In genomic region chr7:6258440-6259182, GRCh38 we compare ENCODE assay signal across 10 cellular contexts. TPM values are rescaled to one million over a fixed set of nuclear protein-coding genes. Genes with fewer than 3 reads are reported as not detected.
DNase-seq lines count a peak whose midpoint lies in the region; ATAC-seq and TF ChIP-seq lines count a peak whose summit lies in the region.
"Had no signal": no experiment of that assay in that cellular context is flagged by ENCODE, and none has a peak within 500 bp of the region (broad histone marks: within the 10 kb centered on the region; RNA-seq: fewer than 3 reads in every experiment).

No MANE protein-coding gene starts in this region.

- H2BK120ac ChIP-seq in IMR-90 (ENCODE audit: low read depth, low read length), result no peak overlapping the region; the same call in 1 of the 2 replicates

- no peak overlapping the region for H4K5ac ChIP-seq in IMR-90 (ENCODE audit: low read depth, low read length)

- dilution Hi-C loops in IMR-90 (cut with HindIII; ENCODE audit: low sequenced_read_pairs, unreplicated experiment), result no loop called here

- no peak overlapping the region for H3K9ac ChIP-seq in IMR-90 (ENCODE audit: low read depth, low read length)

- POLR2A ChIA-PET in IMR-90 (lab: Charles Lee; ENCODE audit: unreplicated experiment), result no interaction called here

- intact Hi-C loops in IMR-90 (cut with micrococcal nuclease), result no loop called here

- H2BK15ac ChIP-seq in IMR-90 (ENCODE audit: low read depth, low read length), result 0 out of 3 replicates have a peak overlapping the region, but pooled peaks have one; percentile 48

- H2AFZ ChIP-seq in IMR-90 (replicated peaks; ENCODE audit: low read length, poor library complexity), result no peak overlapping the region
- H2AFZ ChIP-seq in osteoblast (ENCODE audit: low read length), result no peak overlapping the region

- no peak overlapping the region for H4K8ac ChIP-seq in IMR-90 (ENCODE audit: low read depth in 2 of 2, low read length in 2 of 2)

- no peak overlapping the region; the same call in 1 of the 2 replicates for H2AK5ac ChIP-seq in IMR-90 (ENCODE audit: low read depth, low read length)

- H3K27me3 ChIP-seq in IMR-90 (ENCODE audit: control insufficient read depth, insufficient read depth, low read length) (no peaks in the 10 kb centered on the region), osteoblast (ENCODE audit: insufficient read depth, low read length) (no peaks in the 10 kb centered on the region)
- no peaks in the 10 kb centered on the region for H3K27me3 ChIP-seq in effector memory CD4-positive, alpha-beta T cell (replicated peaks; ENCODE audit: control insufficient read depth, insufficient read depth, low read length, poor library complexity, severe bottlenecking)

- no TSS peak for BruUV-seq in IMR-90 (replicated peaks; lab: Mats Ljungman, UMichigan)

- peaks cover 87% of the 10 kb centered on the region for H3K79me2 ChIP-seq in osteoblast (ENCODE audit: insufficient read depth, low read length)

- no peak overlapping the region for H3K56ac ChIP-seq in IMR-90 (ENCODE audit: extremely low read depth, insufficient read depth, low read length)

- ATAC-seq in IMR-90 (ENCODE audit: low read depth) (peak; percentile 53), HG03097 (IDR thresholded peaks at IDR 0.05; ENCODE audit: low FRiP score, unreplicated experiment) (no peak), HG02571 (IDR thresholded peaks at IDR 0.05; ENCODE audit: unreplicated experiment) (no peak), HG02588 (IDR thresholded peaks at IDR 0.05; ENCODE audit: unreplicated experiment) (no peak)

- in situ Hi-C loops in IMR-90 (cut with MboI; ENCODE audit: low sequenced_read_pairs), result no loop called here

- H3K23ac ChIP-seq in IMR-90 (ENCODE audit: low read depth, low read length), result peak overlapping the region; percentile 71

- H4K91ac ChIP-seq in IMR-90 (ENCODE audit: insufficient read depth, low read depth, low read length), result no peak overlapping the region

- H3K27ac ChIP-seq in IMR-90 (ENCODE audit: insufficient read depth, low read length) (no peak overlapping the region), osteoblast (ENCODE audit: low read depth, low read length) (peak overlapping the region; percentile 98)
- peak overlapping the region; percentile 28 for H3K27ac ChIP-seq in effector memory CD4-positive, alpha-beta T cell (ENCODE audit: insufficient read depth, low read length, poor library complexity, severe bottlenecking)
- H3K27ac ChIP-seq: RWPE1 had no signal

- H3K18ac ChIP-seq in IMR-90 (ENCODE audit: low read depth, low read length), result no peak overlapping the region

- no peak overlapping the region for H3K4me3 ChIP-seq in IMR-90 (ENCODE audit: insufficient read depth, low read depth, low read length)
- no peak overlapping the region for H3K4me3 ChIP-seq in effector memory CD4-positive, alpha-beta T cell (ENCODE audit: insufficient read depth, low read depth, low read length, poor library complexity, severe bottlenecking)
- no peak overlapping the region for H3K4me3 ChIP-seq in osteoblast (ENCODE audit: insufficient read depth, low read length)

- H3K4me1 ChIP-seq in IMR-90 (ENCODE audit: control insufficient read depth, insufficient read depth, low read length) (peaks cover 26% of the 10 kb centered on the region), osteoblast (ENCODE audit: insufficient read depth, low read length) (peaks cover 81% of the 10 kb centered on the region)
- peaks cover 21% of the 10 kb centered on the region for H3K4me1 ChIP-seq in effector memory CD4-positive, alpha-beta T cell (ENCODE audit: control insufficient read depth, insufficient read depth, low read length, poor library complexity, severe bottlenecking)

- peak overlapping the region; percentile 8; the same call in 1 of the 2 replicates for H3K4ac ChIP-seq in IMR-90 (ENCODE audit: low read depth, low read length)

- peaks cover 55% of the 10 kb centered on the region for H4K20me1 ChIP-seq in IMR-90 (ENCODE audit: insufficient read depth, low read length)
- H4K20me1 ChIP-seq in osteoblast (ENCODE audit: insufficient read depth, low read length), result no peaks in the 10 kb centered on the region

- no peak overlapping the region for H2AK9ac ChIP-seq in IMR-90 (replicated peaks; ENCODE audit: low read depth, low read length, poor library complexity)

- no peaks in the 10 kb centered on the region for H3K36me3 ChIP-seq in IMR-90 (ENCODE audit: control insufficient read depth, insufficient read depth, low read length)
- no peaks in the 10 kb centered on the region for H3K36me3 ChIP-seq in effector memory CD4-positive, alpha-beta T cell (ENCODE audit: control insufficient read depth, insufficient read depth, low read length)
- H3K36me3 ChIP-seq in osteoblast (ENCODE audit: insufficient read depth, low read length), result no peaks in the 10 kb centered on the region

- DNase-seq in AG20443 (ENCODE audit: low spot score) (peak; percentile 62), IMR-90 (peak; percentile 79), osteoblast (ENCODE audit: insufficient read length, low spot score, missing footprints) (peak; percentile 81), AML-193 (lab: John Stamatoyannopoulos, UW) (no peak)
- DNase-seq in effector memory CD4-positive, alpha-beta T cell, result no peak
- DNase-seq: activated T-cell treated with anti-CD3 and anti-CD28 coated beads, Interleukin-2, amount 50 U/mL, for 48 hours had no signal

- no CpG with 5 or more reads among the region's 5 CpGs for WGBS in IMR-90 (ENCODE audit: extremely low coverage in 2 of 2, insufficient read length in 1 of 2), 2 experiments

- H2BK5ac ChIP-seq in IMR-90 (ENCODE audit: low read depth, low read length, poor library complexity, severe bottlenecking), result peak overlapping the region; percentile 22

- TF ChIP-seq RAD21 in IMR-90 (IDR thresholded peaks at IDR 0.05; ENCODE audit: low read length), result no peak

- H3K9me3 ChIP-seq in IMR-90 (ENCODE audit: control insufficient read depth, insufficient read depth, low read length) (no peaks in the 10 kb centered on the region), osteoblast (ENCODE audit: low read depth, low read length) (no peaks in the 10 kb centered on the region)
- no peaks in the 10 kb centered on the region for H3K9me3 ChIP-seq in effector memory CD4-positive, alpha-beta T cell (ENCODE audit: control insufficient read depth, low read length)

- peaks cover 21 to 75% of the 10 kb centered on the region in 2 experiments for H3K79me1 ChIP-seq in IMR-90 (ENCODE audit: low read depth in 1 of 2, low read length in 2 of 2)

- H3K4me2 ChIP-seq in IMR-90 (ENCODE audit: low read depth, low read length) (peak overlapping the region; percentile 62), osteoblast (ENCODE audit: insufficient read depth, low read length) (peak overlapping the region; percentile 54)

- no peak overlapping the region for H2BK20ac ChIP-seq in IMR-90 (ENCODE audit: low read depth, low read length)

- H3K9me1 ChIP-seq in IMR-90 (ENCODE audit: insufficient read depth, low read length), result peaks cover 26% of the 10 kb centered on the region

- TF ChIP-seq POLR2A in IMR-90 (IDR thresholded peaks at IDR 0.05; ENCODE audit: low read depth, low read length), result no peak

- CTCF ChIA-PET in IMR-90 (lab: Yijun Ruan, JAX), result interaction anchor here (0.6 kb wide), 1 partner anchor 24 kb away, joined by 3 read pairs; no protein-coding TSS in a partner anchor

- peak overlapping the region; percentile 43; the same call in 1 of the 2 replicates for H3K14ac ChIP-seq in IMR-90 (replicated peaks; ENCODE audit: low read depth, low read length)

- TF ChIP-seq CTCF in IMR-90 (conservative IDR thresholded peaks at IDR 0.05; ENCODE audit: low read depth, low read length) (no peak), osteoblast (IDR thresholded peaks at IDR 0.05; ENCODE audit: extremely low read depth, low read depth, low read length) (no peak)

TF ChIP-seq in IMR-90, 13 proteins besides CTCF, POLR2A, EP300 and RAD21:
- TF ChIP-seq RFX5 (IDR thresholded peaks at IDR 0.05; ENCODE audit: low read depth, low read length), result 0 out of 2 replicates have a peak, but pooled peaks have one; percentile 21
- TF ChIP-seq MAZ (IDR thresholded peaks at IDR 0.05; ENCODE audit: borderline replicate concordance, low read depth, low read length), result no peak
- no peak for TF ChIP-seq CEBPB (IDR thresholded peaks at IDR 0.05; ENCODE audit: low read depth, low read length)
- 0 out of 2 replicates have a peak, but pooled peaks have one; percentile 16 for TF ChIP-seq MXI1 (IDR thresholded peaks at IDR 0.05; ENCODE audit: borderline replicate concordance, low read depth, low read length)

RNA-seq across cellular contexts. Expression of gene CYTH3, which starts 13.8 kb away (rescaled TPM):
- total RNA-seq in IMR-90 (2012; rRNA removed) (14.2 TPM in 2 replicates), osteoblast (89.4 and 94.3 TPM in 2 replicates)
- polyA plus RNA-seq in IMR-90 (2012; rRNA removed), result 34.5 and 34.8 TPM in 2 replicates
- polyA plus RNA-seq in IMR-90 (2012; cell fraction: cytosol; rRNA removed), result 13.5 and 24.2 TPM in 2 replicates
- polyA plus RNA-seq in IMR-90 (2012; cell fraction: nucleus; rRNA removed; ENCODE audit: low replicate concordance), result 74.6 and 95.8 TPM in 2 replicates

Comparison
In these comparisons a context has a peak if more than half of its experiments do, and no peak if none do; other contexts are left out.
1. DNase-seq: peak in AG20443 (single experiment), IMR-90 (single experiment) and osteoblast (single experiment); none in effector memory CD4-positive, alpha-beta T cell (0 of 3) and AML-193 (0 of 2).